8 cellular contexts compared by ENCODE assay signal in the genomic region with DNA sequence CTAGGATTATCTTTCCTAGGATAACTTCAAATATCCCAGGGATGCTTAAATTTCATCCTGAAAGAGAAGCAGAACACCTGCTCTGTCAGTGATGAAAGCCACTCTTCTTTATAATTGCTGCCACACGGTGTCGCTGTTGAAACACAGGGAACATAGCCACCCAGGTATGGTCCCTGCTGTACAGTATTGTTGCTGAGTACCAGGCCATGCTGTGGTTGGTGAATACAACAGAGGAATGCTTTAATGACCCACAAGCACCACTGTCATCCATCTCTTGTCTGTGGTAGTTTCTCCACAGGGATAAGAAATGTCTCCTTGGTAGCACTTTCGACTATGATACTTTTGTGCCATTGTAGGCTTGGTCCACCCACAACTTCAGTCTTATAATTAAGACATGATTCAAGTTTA.
DNase-seq lines count a peak whose midpoint lies in the region; ATAC-seq and TF ChIP-seq lines count a peak whose summit lies in the region.

No MANE protein-coding gene starts in this region.

- TF ChIP-seq CTCF in Caco-2 (IDR thresholded peaks at IDR 0.05; ENCODE audit: insufficient read depth in 1 of 2, low read depth in 1 of 2, low read length in 1 of 2, severe bottlenecking in 1 of 2, unreplicated experiment in 1 of 2) (peak; percentile 75 to 84), PC-9 (conservative IDR thresholded peaks at IDR 0.05) (peak; percentile 90), fibroblast of the aortic adventitia (IDR thresholded peaks at IDR 0.05; ENCODE audit: insufficient read depth, low read length) (peak; percentile 78), thoracic aorta (IDR thresholded peaks at IDR 0.05) (peak; percentile 69)

- no peaks in the 10 kb centered on the region for H3K9me3 Mint-ChIP-seq in Caco-2 (ENCODE audit: unreplicated experiment)

- H3K4me3 ChIP-seq in Caco-2 (ENCODE audit: low read depth, low read length) (no peak overlapping the region), PC-9 (no peak overlapping the region), fibroblast of the aortic adventitia (ENCODE audit: low read depth, low read length) (no peak overlapping the region), thoracic aorta (no peak overlapping the region)

- H3K36me3 Mint-ChIP-seq in Caco-2 (ENCODE audit: insufficient read depth, unreplicated experiment) = no peaks in the 10 kb centered on the region

- BruUV-seq in Caco-2 (replicated peaks; lab: Mats Ljungman, UMichigan) = no TSS peak
- no TSS peak for BruUV-seq in PC-9 (replicated peaks; lab: Mats Ljungman, UMichigan)

- CTCF ChIA-PET in Caco-2 (lab: Charles Lee) = interaction anchor here (1.0 kb wide), 2 partner anchors 100 to 228 kb away, joined by 3 to 4 read pairs; no protein-coding TSS in a partner anchor
- CTCF ChIA-PET in PC-9 (lab: Charles Lee) = interaction anchor here (0.9 to 1.2 kb wide), 2 partner anchors 115 to 211 kb away, joined by 3 to 5 read pairs; no protein-coding TSS in a partner anchor

- intact Hi-C loops in Caco-2 (cut with micrococcal nuclease; ENCODE audit: unreplicated experiment) = loop anchor here (1.0 to 5.0 kb wide), 5 partner anchors 71 to 230 kb away; a partner anchor contains a TSS
- intact Hi-C loops in PC-9 (cut with micrococcal nuclease; ENCODE audit: unreplicated experiment) = loop anchor here (1.0 to 2.0 kb wide), 3 partner anchors 115 to 261 kb away; no protein-coding TSS in a partner anchor

- no peaks in the 10 kb centered on the region for H4K20me1 ChIP-seq in PC-9 (ENCODE audit: insufficient read depth)

- DNase-seq in Caco-2 (peak; percentile 70 to 75), HuH-7 (ENCODE audit: low spot score) (peak; percentile 56), PC-9 (peak; percentile 47 to 59), fibroblast of the aortic adventitia (ENCODE audit: low read depth) (peak; percentile 69), nucleus accumbens (lab: John Stamatoyannopoulos, UW) (peak in 44 of 56 donors; percentile 0 to 82 (median 17)), thoracic aorta (ENCODE audit: low spot score) (no peak)
- DNase-seq in activated T-cell treated with anti-CD3 and anti-CD28 coated beads, Interleukin-2, amount 50 U/mL, for 48 hours = peak; percentile 73 to 76

- no peaks in the 10 kb centered on the region for H3K4me1 ChIP-seq in Caco-2
- no peaks in the 10 kb centered on the region for H3K4me1 ChIP-seq in PC-9 (replicated peaks; ENCODE audit: insufficient read depth)
- no peaks in the 10 kb centered on the region for H3K4me1 ChIP-seq in thoracic aorta (ENCODE audit: control insufficient read depth in 1 of 2, low read depth in 2 of 2)

- no peak overlapping the region for H3K4me2 ChIP-seq in PC-9

- H3K27ac ChIP-seq in PC-9 (no peak overlapping the region), thoracic aorta (no peak overlapping the region)

- H3K4me1 Mint-ChIP-seq in Caco-2 (ENCODE audit: low read depth, unreplicated experiment) = no peaks in the 10 kb centered on the region

- H3K9me3 ChIP-seq in Caco-2 = no peaks in the 10 kb centered on the region
- no peaks in the 10 kb centered on the region for H3K9me3 ChIP-seq in PC-9 (ENCODE audit: insufficient read depth, low read depth)
- no peaks in the 10 kb centered on the region for H3K9me3 ChIP-seq in thoracic aorta

- H3K36me3 ChIP-seq in Caco-2 (ENCODE audit: control insufficient read depth, insufficient read depth, low read length) (no peaks in the 10 kb centered on the region), PC-9 (ENCODE audit: low read depth) (no peaks in the 10 kb centered on the region), thoracic aorta (no peaks in the 10 kb centered on the region)

- no peak overlapping the region for H2AFZ ChIP-seq in PC-9

- no peak overlapping the region for H3K27ac Mint-ChIP-seq in Caco-2 (ENCODE audit: unreplicated experiment)

- POLR2A ChIA-PET in Caco-2 (lab: Charles Lee) (no interaction called here), PC-9 (lab: Charles Lee; ENCODE audit: unreplicated experiment) (no interaction called here)

- H3K27me3 Mint-ChIP-seq in Caco-2 (ENCODE audit: insufficient read depth, unreplicated experiment) = peaks cover 2% of the 10 kb centered on the region

- H3K27me3 ChIP-seq in Caco-2 (replicated peaks; ENCODE audit: control insufficient read depth, insufficient read depth, low read length) (no peaks in the 10 kb centered on the region), PC-9 (ENCODE audit: insufficient read depth, low read depth) (peaks cover 20% of the 10 kb centered on the region; the same call in 1 of the 2 replicates), thoracic aorta (replicated peaks; ENCODE audit: insufficient read depth) (no peaks in the 10 kb centered on the region)

- H3F3A ChIP-seq in PC-9 (ENCODE audit: insufficient read depth, low read depth) = no peaks in the 10 kb centered on the region

- H3K9me2 ChIP-seq in PC-9 (ENCODE audit: insufficient read depth) = no peaks in the 10 kb centered on the region

- peak; percentile 88 for ATAC-seq in GM19455 (IDR thresholded peaks at IDR 0.05; ENCODE audit: unreplicated experiment)
- no peak for ATAC-seq in thoracic aorta (ENCODE audit: insufficient number of reproducible peaks, low FRiP score, low read depth)

- H3K4me3 Mint-ChIP-seq in Caco-2 (ENCODE audit: unreplicated experiment) = no peak overlapping the region

- H3K79me2 ChIP-seq in PC-9 (ENCODE audit: low read depth) = no peaks in the 10 kb centered on the region
